8 cellular contexts compared by ENCODE assay signal in the genomic region with DNA sequence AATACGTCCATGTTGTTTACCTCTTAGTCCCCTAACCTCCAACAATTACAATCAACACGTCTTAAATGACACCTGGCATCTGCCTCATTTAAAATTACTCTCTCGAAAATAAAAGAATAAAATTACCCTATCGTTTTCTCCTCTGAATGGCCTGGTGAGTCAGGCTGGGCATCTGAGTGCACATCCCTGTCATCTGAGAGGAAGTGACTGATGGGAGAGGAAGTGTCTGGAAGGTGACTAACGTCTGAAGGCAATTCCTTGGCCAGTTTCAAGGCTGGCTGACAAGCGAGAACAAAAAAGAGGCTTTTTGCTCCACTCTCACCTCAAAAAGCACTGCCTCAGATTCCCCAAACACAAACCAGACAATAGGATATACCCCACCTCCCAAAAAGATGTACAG. TPM values are rescaled to one million over a fixed set of nuclear protein-coding genes. Genes with fewer than 3 reads are reported as not detected.
DNase-seq lines count a peak whose midpoint lies in the region; ATAC-seq and TF ChIP-seq lines count a peak whose summit lies in the region.

No MANE protein-coding gene starts in this region.

- H3K36me3 Mint-ChIP-seq in MCF 10A (ENCODE audit: insufficient read depth, unreplicated experiment), result peaks cover 9% of the 10 kb centered on the region

- TF ChIP-seq CTCF in MCF 10A (IDR thresholded peaks at IDR 0.05; ENCODE audit: unreplicated experiment) (no peak), breast epithelium (IDR thresholded peaks at IDR 0.05) (no peak), RWPE2 (IDR thresholded peaks at IDR 0.05; ENCODE audit: poor library complexity, severe bottlenecking) (no peak), esophagus squamous epithelium (IDR thresholded peaks at IDR 0.05) (no peak)

- H3K4me1 ChIP-seq in breast epithelium (no peaks in the 10 kb centered on the region), RWPE2 (ENCODE audit: insufficient read depth, poor library complexity, severe bottlenecking) (peaks cover 35% of the 10 kb centered on the region), esophagus squamous epithelium (peaks cover 6 to 45% (median 9%) of the 10 kb centered on the region in 3 donors)

- POLR2A ChIA-PET in MCF 10A (lab: Yijun Ruan, JAX), result interaction anchor here (0.8 to 1.5 kb wide), 4 partner anchors 9 to 107 kb away, joined by 3 to 7 read pairs (median 3); a partner anchor contains a TSS

- CTCF ChIA-PET in MCF 10A (lab: Yijun Ruan, JAX), result interaction anchor here (0.7 kb wide), 1 partner anchor 10 kb away, joined by 5 read pairs; no protein-coding TSS in a partner anchor

- TF ChIP-seq POLR2A in breast epithelium (IDR thresholded peaks at IDR 0.05), result no peak
- no peak for TF ChIP-seq POLR2A in esophagus squamous epithelium (IDR thresholded peaks at IDR 0.05)

- H3K27me3 Mint-ChIP-seq in MCF 10A (ENCODE audit: insufficient read depth, unreplicated experiment), result no peaks in the 10 kb centered on the region
- no peaks in the 10 kb centered on the region for H3K27me3 Mint-ChIP-seq in stimulated activated naive CD8-positive, alpha-beta T cell treated with anti-CD3 and anti-CD28 coated beads, Interleukin-15, amount 100 ng/mL, for 72 hours

- H3K9me3 ChIP-seq in breast epithelium (no peaks in the 10 kb centered on the region), RWPE2 (ENCODE audit: severe bottlenecking) (no peaks in the 10 kb centered on the region), esophagus squamous epithelium (no peaks in the 10 kb centered on the region)

- H3K27ac Mint-ChIP-seq in MCF 10A (ENCODE audit: low read depth, unreplicated experiment), result peak overlapping the region; percentile 93
- H3K27ac Mint-ChIP-seq in stimulated activated naive CD8-positive, alpha-beta T cell treated with anti-CD3 and anti-CD28 coated beads, Interleukin-15, amount 100 ng/mL, for 72 hours, result peak overlapping the region in 1 of 2 donors; percentile 15

- BruUV-seq in MCF 10A (replicated peaks; lab: Mats Ljungman, UMichigan), result no TSS peak

- intact Hi-C loops in MCF 10A (cut with micrococcal nuclease), result no loop called here
- intact Hi-C loops in breast epithelium (cut with DNase I; ENCODE audit: low total_unique reads), result no loop called here
- intact Hi-C loops in esophagus squamous epithelium (cut with DNase I), result no loop called here

- H3K4me1 Mint-ChIP-seq in MCF 10A (ENCODE audit: insufficient read depth, unreplicated experiment), result peaks cover 20% of the 10 kb centered on the region
- H3K4me1 Mint-ChIP-seq in stimulated activated naive CD8-positive, alpha-beta T cell treated with anti-CD3 and anti-CD28 coated beads, Interleukin-15, amount 100 ng/mL, for 72 hours, result peaks cover 92% of the 10 kb centered on the region

- peak; percentile 98 for ATAC-seq in RWPE2 (ENCODE audit: low read depth)
- ATAC-seq in stimulated activated naive CD8-positive, alpha-beta T cell treated with anti-CD3 and anti-CD28 coated beads, Interleukin-15, amount 100 ng/mL, for 72 hours, result no peak
- no peak for ATAC-seq in GM21529 (IDR thresholded peaks at IDR 0.05; ENCODE audit: unreplicated experiment)

- no peak overlapping the region for H3K27ac ChIP-seq in breast epithelium
- H3K27ac ChIP-seq in RWPE2 (ENCODE audit: poor library complexity, severe bottlenecking), result peak overlapping the region; percentile 100
- H3K27ac ChIP-seq in esophagus squamous epithelium, result peak overlapping the region in 2 of 4 donors; percentile 59 to 63

- no peaks in the 10 kb centered on the region for H3K9me3 Mint-ChIP-seq in MCF 10A (ENCODE audit: unreplicated experiment)
- no peaks in the 10 kb centered on the region for H3K9me3 Mint-ChIP-seq in stimulated activated naive CD8-positive, alpha-beta T cell treated with anti-CD3 and anti-CD28 coated beads, Interleukin-15, amount 100 ng/mL, for 72 hours

- peak; percentile 82 for DNase-seq in MCF 10A (ENCODE audit: unreplicated experiment)
- DNase-seq in breast epithelium (ENCODE audit: low spot score in 2 of 2), result no peak
- peak; percentile 73 for DNase-seq in RWPE2 (ENCODE audit: low spot score)
- DNase-seq in fibroblast of peridontal ligament (ENCODE audit: extremely low read depth), result peak; percentile 52
- DNase-seq in stimulated activated naive CD8-positive, alpha-beta T cell treated with anti-CD3 and anti-CD28 coated beads, Interleukin-15, amount 100 ng/mL, for 72 hours, result no peak
- DNase-seq in OCI-M2 (lab: John Stamatoyannopoulos, UW; ENCODE audit: unreplicated experiment), result no peak
- no peak for DNase-seq in esophagus squamous epithelium (lab: John Stamatoyannopoulos, UW)

- no peaks in the 10 kb centered on the region for H3K36me3 ChIP-seq in breast epithelium
- H3K36me3 ChIP-seq in RWPE2 (ENCODE audit: low read depth), result no peaks in the 10 kb centered on the region
- H3K36me3 ChIP-seq in esophagus squamous epithelium, result peaks cover 0 to 11% (median 0%) of the 10 kb centered on the region in 3 donors

- H3K27me3 ChIP-seq in breast epithelium, result no peaks in the 10 kb centered on the region
- no peaks in the 10 kb centered on the region for H3K27me3 ChIP-seq in RWPE2 (ENCODE audit: insufficient read depth, poor library complexity, severe bottlenecking)
- H3K27me3 ChIP-seq in esophagus squamous epithelium, result no peaks in the 10 kb centered on the region

- H3K4me3 ChIP-seq in breast epithelium, result no peak overlapping the region
- H3K4me3 ChIP-seq in RWPE2 (ENCODE audit: severe bottlenecking), result no peak overlapping the region
- H3K4me3 ChIP-seq in esophagus squamous epithelium, result no peak overlapping the region

- WGBS in esophagus squamous epithelium, 2 donors, result 40 to 41% methylated on average over 5 to 6 of the region's 6 CpGs

- peak overlapping the region; percentile 44 for H3K4me3 Mint-ChIP-seq in MCF 10A (ENCODE audit: unreplicated experiment)
- H3K4me3 Mint-ChIP-seq in stimulated activated naive CD8-positive, alpha-beta T cell treated with anti-CD3 and anti-CD28 coated beads, Interleukin-15, amount 100 ng/mL, for 72 hours, result peak overlapping the region; percentile 17 to 60

RNA-seq across cellular contexts. Expression of a gene that starts 57.7 kb away (rescaled TPM):
- total RNA-seq in MCF 10A (2022) (74.9 and 111 TPM in 2 replicates), breast epithelium (10 to 100 TPM; 61.3 to 81.9 (median 78.6) TPM), esophagus squamous epithelium (10 to 100 TPM; 59.0 to 87.0 (median 70.9) TPM)

Comparison
In these comparisons a context has a peak if more than half of its experiments do, and no peak if none do; other contexts are left out.
1. DNase-seq: peak in MCF 10A (single experiment), RWPE2 (single experiment) and fibroblast of peridontal ligament (single experiment); none in breast epithelium (0 of 2), stimulated activated naive CD8-positive, alpha-beta T cell treated with anti-CD3 and anti-CD28 coated beads, Interleukin-15, amount 100 ng/mL, for 72 hours (0 of 2), OCI-M2 (single experiment) and esophagus squamous epithelium (single experiment).